In genomic region chr11:119340335-119341221, GRCh38 we compare ENCODE assay signal across 8 cellular contexts. TPM values are rescaled to one million over a fixed set of nuclear protein-coding genes. Genes with fewer than 3 reads are reported as not detected.
DNase-seq lines count a peak whose midpoint lies in the region; TF ChIP-seq lines count a peak whose summit lies in the region.
"Had no signal": no experiment of that assay in that cellular context is flagged by ENCODE, and none has a peak within 500 bp of the region (broad histone marks: within the 10 kb centered on the region; RNA-seq: fewer than 3 reads in every experiment).

TSS of gene C1QTNF5 (minus strand) at chr11:119340883. CDS start at chr11:119340397, 486 bp downstream.

- peak within 1 kb of the TSS; percentile 38 for H3K4me3 Mint-ChIP-seq in endodermal cell
- H3K4me3 Mint-ChIP-seq in activated T-helper 1 cell treated with anti-CD3 and anti-CD28 coated beads, Interleukin-12 subunit alpha, Interleukin-12 subunit beta, Interleukin-2, Interleukin-4 antibody, amounts not matched to agents 30 ng/mL and 10 ng/mL and 1 ng/mL, durations not matched to agents 14 hours and 24 hours and 36 hours, result no peak within 1 kb of the TSS

- H3K27ac ChIP-seq in endodermal cell (ENCODE audit: low read depth, low read length) (no peak within 1 kb of the TSS), tibial artery (peak within 1 kb of the TSS; percentile 92 to 93)
- H3K27ac ChIP-seq: HL-60 had no signal

- H3K36me3 ChIP-seq in NT2/D1 (ENCODE audit: insufficient read depth, insufficient read length, low read length) (peaks cover 14% of the 10 kb centered on the region), endodermal cell (ENCODE audit: control insufficient read depth, insufficient read depth, low read length) (peaks cover 8% of the 10 kb centered on the region), tibial artery (peaks cover 0 to 13% (median 0%) of the 10 kb centered on the region in 3 donors)

- H3K27me3 ChIP-seq in NT2/D1 (ENCODE audit: insufficient read depth, insufficient read length) (peaks cover 32% of the 10 kb centered on the region), endodermal cell (ENCODE audit: control insufficient read depth, insufficient read depth, low read length, poor library complexity, severe bottlenecking) (peaks cover 63% of the 10 kb centered on the region), tibial artery (no peaks in the 10 kb centered on the region)

- no peaks in the 10 kb centered on the region for H3K9me3 ChIP-seq in NT2/D1 (ENCODE audit: insufficient read depth, low read length)
- H3K9me3 ChIP-seq in endodermal cell (ENCODE audit: control insufficient read depth, low read length), result no peaks in the 10 kb centered on the region
- H3K9me3 ChIP-seq in tibial artery, result no peaks in the 10 kb centered on the region

- no peaks in the 10 kb centered on the region for H3K9me3 Mint-ChIP-seq in endodermal cell
- no peaks in the 10 kb centered on the region for H3K9me3 Mint-ChIP-seq in activated T-helper 1 cell treated with anti-CD3 and anti-CD28 coated beads, Interleukin-12 subunit alpha, Interleukin-12 subunit beta, Interleukin-2, Interleukin-4 antibody, amounts not matched to agents 30 ng/mL and 10 ng/mL and 1 ng/mL, durations not matched to agents 14 hours and 24 hours and 36 hours

- H3K27ac Mint-ChIP-seq in endodermal cell, result no peak within 1 kb of the TSS
- no peak within 1 kb of the TSS for H3K27ac Mint-ChIP-seq in activated T-helper 1 cell treated with anti-CD3 and anti-CD28 coated beads, Interleukin-12 subunit alpha, Interleukin-12 subunit beta, Interleukin-2, Interleukin-4 antibody, amounts not matched to agents 30 ng/mL and 10 ng/mL and 1 ng/mL, durations not matched to agents 14 hours and 24 hours and 36 hours

- WGBS in endodermal cell (ENCODE audit: insufficient coverage in 1 of 2, insufficient read length in 1 of 2), 2 experiments, result 10 to 23% methylated on average over 11 to 53 of the region's 53 CpGs

- H3K36me3 Mint-ChIP-seq in endodermal cell (ENCODE audit: low read depth), result peaks cover 5% of the 10 kb centered on the region
- H3K36me3 Mint-ChIP-seq in activated T-helper 1 cell treated with anti-CD3 and anti-CD28 coated beads, Interleukin-12 subunit alpha, Interleukin-12 subunit beta, Interleukin-2, Interleukin-4 antibody, amounts not matched to agents 30 ng/mL and 10 ng/mL and 1 ng/mL, durations not matched to agents 14 hours and 24 hours and 36 hours (ENCODE audit: low read depth), result peaks cover 22% of the 10 kb centered on the region

- H3K4me3 ChIP-seq in NT2/D1 (ENCODE audit: insufficient read length, low read depth), result peak within 1 kb of the TSS; percentile 50
- peak within 1 kb of the TSS; percentile 62 for H3K4me3 ChIP-seq in endodermal cell (ENCODE audit: low read length)
- H3K4me3 ChIP-seq in tibial artery, result peak within 1 kb of the TSS; percentile 70 to 80

- H3K4me1 Mint-ChIP-seq in endodermal cell, result peaks cover 19% of the 10 kb centered on the region
- H3K4me1 Mint-ChIP-seq in activated T-helper 1 cell treated with anti-CD3 and anti-CD28 coated beads, Interleukin-12 subunit alpha, Interleukin-12 subunit beta, Interleukin-2, Interleukin-4 antibody, amounts not matched to agents 30 ng/mL and 10 ng/mL and 1 ng/mL, durations not matched to agents 14 hours and 24 hours and 36 hours (ENCODE audit: low read depth), result peaks cover 31% of the 10 kb centered on the region

- H3K4me1 ChIP-seq in NT2/D1 (ENCODE audit: insufficient read depth, insufficient read length) (peaks cover 20% of the 10 kb centered on the region), endodermal cell (ENCODE audit: control insufficient read depth, insufficient read depth, low read length) (peaks cover 9% of the 10 kb centered on the region), tibial artery (peaks cover 0 to 55% (median 38%) of the 10 kb centered on the region in 4 donors)

- DNase-seq in NT2/D1 (ENCODE audit: low read depth, low spot score), result no peak
- peak; percentile 79 for DNase-seq in endodermal cell
- peak; percentile 91 for DNase-seq in medulla oblongata (ENCODE audit: extremely low spot score)
- peak; percentile 93 to 95 for DNase-seq in tibial artery
- no peak for DNase-seq in activated T-helper 1 cell treated with anti-CD3 and anti-CD28 coated beads, Interleukin-12 subunit alpha, Interleukin-12 subunit beta, Interleukin-2, Interleukin-4 antibody, amounts not matched to agents 30 ng/mL and 10 ng/mL and 1 ng/mL, durations not matched to agents 14 hours and 24 hours and 36 hours (ENCODE audit: low spot score)
- DNase-seq in NCI-H1694 (lab: John Stamatoyannopoulos, UW), result no peak
- DNase-seq in stimulated activated CD4-positive, alpha-beta T cell treated with anti-CD3 and anti-CD28 coated beads, Interleukin-1b, Interleukin-23, amount 100 ng/mL, for 48 hours, result no peak

- TF ChIP-seq CTCF in endodermal cell (conservative IDR thresholded peaks at IDR 0.05), result no peak
- no peak for TF ChIP-seq CTCF in tibial artery (IDR thresholded peaks at IDR 0.05)

- H3K27me3 Mint-ChIP-seq in endodermal cell (ENCODE audit: insufficient read depth), result peaks cover 66% of the 10 kb centered on the region
- H3K27me3 Mint-ChIP-seq in activated T-helper 1 cell treated with anti-CD3 and anti-CD28 coated beads, Interleukin-12 subunit alpha, Interleukin-12 subunit beta, Interleukin-2, Interleukin-4 antibody, amounts not matched to agents 30 ng/mL and 10 ng/mL and 1 ng/mL, durations not matched to agents 14 hours and 24 hours and 36 hours (ENCODE audit: insufficient read depth), result peaks cover 36% of the 10 kb centered on the region

- H3K9ac ChIP-seq in NT2/D1 (ENCODE audit: insufficient read length, low read depth) (peak within 1 kb of the TSS; percentile 87), endodermal cell (ENCODE audit: extremely low read depth, low read length, poor library complexity, severe bottlenecking) (no peak within 1 kb of the TSS)

- intact Hi-C loops in tibial artery (cut with DNase I; ENCODE audit: low total_unique reads), result no loop called here
- intact Hi-C loops in activated T-helper 1 cell treated with anti-CD3 and anti-CD28 coated beads, Interleukin-12 subunit alpha, Interleukin-12 subunit beta, Interleukin-2, Interleukin-4 antibody, amounts not matched to agents 30 ng/mL and 10 ng/mL and 1 ng/mL, durations not matched to agents 14 hours and 24 hours and 36 hours (cut with micrococcal nuclease), result no loop called here

RNA-seq across cellular contexts. Expression of gene C1QTNF5, which starts in this region (rescaled TPM):
- under 1 TPM; 0.62 to 0.66 TPM for total RNA-seq in endodermal cell
- 5.5 TPM for polyA plus RNA-seq in endodermal cell (2013, experiment 1 of 2)
- 4.8 TPM for polyA plus RNA-seq in endodermal cell (2013, experiment 2 of 2)
- not detected in 2 replicates for total RNA-seq in activated T-helper 1 cell treated with anti-CD3 and anti-CD28 coated beads, Interleukin-12 subunit alpha, Interleukin-12 subunit beta, Interleukin-2, Interleukin-4 antibody, amounts not matched to agents 30 ng/mL and 10 ng/mL and 1 ng/mL, durations not matched to agents 14 hours and 24 hours and 36 hours

Comparison
In these comparisons a context has a peak if more than half of its experiments do, and no peak if none do; other contexts are left out.
1. DNase-seq: peak in endodermal cell (single experiment), medulla oblongata (single experiment) and tibial artery (2 of 2); none in NT2/D1 (single experiment), activated T-helper 1 cell treated with anti-CD3 and anti-CD28 coated beads, Interleukin-12 subunit alpha, Interleukin-12 subunit beta, Interleukin-2, Interleukin-4 antibody, amounts not matched to agents 30 ng/mL and 10 ng/mL and 1 ng/mL, durations not matched to agents 14 hours and 24 hours and 36 hours (single experiment), NCI-H1694 (single experiment) and stimulated activated CD4-positive, alpha-beta T cell treated with anti-CD3 and anti-CD28 coated beads, Interleukin-1b, Interleukin-23, amount 100 ng/mL, for 48 hours (single experiment).
2. Peak in every context shown above with its lines, with median percentiles within 50 percentile points of each other: H3K4me3 ChIP-seq.